Comparison of ENCODE assay signal across 28 cellular contexts in genomic region chr19:46988614-46989230, GRCh38. TPM values are rescaled to one million over a fixed set of nuclear protein-coding genes. Genes with fewer than 3 reads are reported as not detected.
"Had no signal": no experiment of that assay in that cellular context is flagged by ENCODE, and none has a peak within 500 bp of the region (broad histone marks: within the 10 kb centered on the region; RNA-seq: fewer than 3 reads in every experiment).

No MANE protein-coding gene starts in this region.

- H3K9me3 ChIP-seq: adrenal gland, esophagus muscularis mucosa, heart right ventricle, mucosa of descending colon, right atrium auricular region, testis, transverse colon, uterus had no signal

- H3K27me3 ChIP-seq: adrenal gland, cardiac muscle cell, esophagus muscularis mucosa, heart right ventricle, right atrium auricular region, testis, transverse colon, uterus had no signal

- DNase-seq: activated CD4-positive, alpha-beta memory T cell treated with anti-CD3 and anti-CD28 coated beads, Interleukin-2, amount 10 ng/mL, durations not matched to agents 7 days and 5 days; activated CD4-positive, alpha-beta T cell treated with anti-CD3 and anti-CD28 coated beads for 1 hour; activated CD4-positive, alpha-beta T cell treated with anti-CD3 and anti-CD28 coated beads, Interleukin-2, amount 10 ng/mL, durations not matched to agents 7 days and 5 days; activated CD8-positive, alpha-beta memory T cell treated with anti-CD3 and anti-CD28 coated beads, Interleukin-2, amount 50 U/mL, for 48 hours; activated effector memory CD4-positive, alpha-beta T cell treated with anti-CD3 and anti-CD28 coated beads, Interleukin-2, amount 50 U/mL, for 16 hours; activated naive CD4-positive, alpha-beta T cell treated with anti-CD3 and anti-CD28 coated beads for 36 hours; activated naive CD8-positive, alpha-beta T cell treated with anti-CD3 and anti-CD28 coated beads for 36 hours; aorta; foreskin melanocyte; heart right ventricle; mucosa of descending colon; stimulated activated CD4-positive, alpha-beta T cell treated with anti-CD3 and anti-CD28 coated beads, Interleukin-2, amount 100 ng/mL, for 48 hours; stimulated activated naive CD8-positive, alpha-beta T cell treated with anti-CD3 and anti-CD28 coated beads, Interleukin-15, Interleukin-2, amounts not matched to agents 100 U/mL and 50 U/mL, for 24 hours; T-helper 2 cell; testis; transverse colon; uterus had no signal

- H3K4me3 Mint-ChIP-seq: activated CD4-positive, alpha-beta memory T cell treated with anti-CD3 and anti-CD28 coated beads, Interleukin-2, amount 10 ng/mL, durations not matched to agents 7 days and 5 days; activated CD4-positive, alpha-beta T cell treated with anti-CD3 and anti-CD28 coated beads, Interleukin-2, amount 10 ng/mL, durations not matched to agents 7 days and 5 days; activated naive CD4-positive, alpha-beta T cell treated with anti-CD3 and anti-CD28 coated beads for 36 hours; activated naive CD8-positive, alpha-beta T cell treated with anti-CD3 and anti-CD28 coated beads for 36 hours; brain; nephron; WTC11 had no signal

- H3K27me3 Mint-ChIP-seq: activated CD4-positive, alpha-beta memory T cell treated with anti-CD3 and anti-CD28 coated beads, Interleukin-2, amount 10 ng/mL, durations not matched to agents 7 days and 5 days; activated CD4-positive, alpha-beta T cell treated with anti-CD3 and anti-CD28 coated beads, Interleukin-2, amount 10 ng/mL, durations not matched to agents 7 days and 5 days; activated naive CD8-positive, alpha-beta T cell treated with anti-CD3 and anti-CD28 coated beads for 36 hours; brain had no signal

- ATAC-seq: heart right ventricle; left lobe of liver; mucosa of descending colon; stimulated activated naive CD8-positive, alpha-beta T cell treated with anti-CD3 and anti-CD28 coated beads, Interleukin-15, Interleukin-2, amounts not matched to agents 100 U/mL and 50 U/mL, for 24 hours; WTC11 had no signal

- H3K36me3 ChIP-seq: uterus had no signal

- H3K27ac Mint-ChIP-seq: activated CD4-positive, alpha-beta memory T cell treated with anti-CD3 and anti-CD28 coated beads, Interleukin-2, amount 10 ng/mL, durations not matched to agents 7 days and 5 days; activated naive CD4-positive, alpha-beta T cell treated with anti-CD3 and anti-CD28 coated beads for 36 hours; activated naive CD8-positive, alpha-beta T cell treated with anti-CD3 and anti-CD28 coated beads for 36 hours had no signal

- H3K9me3 Mint-ChIP-seq: activated CD4-positive, alpha-beta memory T cell treated with anti-CD3 and anti-CD28 coated beads, Interleukin-2, amount 10 ng/mL, durations not matched to agents 7 days and 5 days; activated CD4-positive, alpha-beta T cell treated with anti-CD3 and anti-CD28 coated beads, Interleukin-2, amount 10 ng/mL, durations not matched to agents 7 days and 5 days; activated naive CD4-positive, alpha-beta T cell treated with anti-CD3 and anti-CD28 coated beads for 36 hours; activated naive CD8-positive, alpha-beta T cell treated with anti-CD3 and anti-CD28 coated beads for 36 hours; brain; nephron; WTC11 had no signal

- H3K4me3 ChIP-seq: adrenal gland, cardiac muscle cell, coronary artery, esophagus muscularis mucosa, heart right ventricle, lung, mucosa of descending colon, right atrium auricular region, testis, transverse colon, uterus had no signal

RNA-seq across cellular contexts. Expression of gene NPAS1, which starts 30.9 kb away (rescaled TPM):
- total RNA-seq: activated CD4-positive, alpha-beta T cell treated with anti-CD3 and anti-CD28 coated beads, Interleukin-2, amount 10 ng/mL, durations not matched to agents 7 days and 5 days; mesenteric fat pad; uterus had no signal
